ENCODE assay signal across 9 cellular contexts in the genomic region with DNA sequence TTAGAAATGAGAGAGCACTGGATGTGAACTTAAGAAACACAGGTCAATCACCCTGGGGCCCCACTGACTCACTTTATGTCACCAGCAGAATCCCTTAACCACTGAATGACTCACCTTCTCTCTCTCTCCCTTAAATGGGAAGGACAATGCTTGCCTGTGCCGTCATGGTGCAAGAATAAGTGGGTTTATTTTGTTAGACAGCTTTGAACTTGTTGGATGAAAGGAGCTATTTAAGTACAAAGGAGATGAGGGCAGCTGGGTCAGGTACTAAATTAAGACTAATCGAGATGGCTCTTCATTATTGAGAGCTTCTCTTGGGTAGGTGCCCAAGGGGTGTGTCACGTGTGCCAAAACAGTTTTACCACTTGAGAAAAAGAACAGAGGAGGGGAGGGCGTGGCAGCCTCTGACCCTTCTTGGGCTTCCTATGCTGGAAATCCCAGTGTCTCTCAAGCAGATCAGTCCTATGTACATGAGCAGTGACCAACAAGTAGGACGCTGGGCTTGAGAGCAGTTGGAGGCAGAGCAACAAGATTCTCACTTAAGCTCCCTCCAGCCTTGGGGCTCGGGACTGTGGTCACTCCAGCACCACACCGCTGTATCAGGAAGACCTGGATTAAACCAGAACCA. TPM values are rescaled to one million over a fixed set of nuclear protein-coding genes. Genes with fewer than 3 reads are reported as not detected.
A peak's percentile ranks its signal among the peaks of the same experiment; 100 is the strongest.
DNase-seq lines count a peak whose midpoint lies in the region; ATAC-seq and TF ChIP-seq lines count a peak whose summit lies in the region.
"Had no signal": no experiment of that assay in that cellular context is flagged by ENCODE, and none has a peak within 500 bp of the region (broad histone marks: within the 10 kb centered on the region; RNA-seq: fewer than 3 reads in every experiment).

No MANE protein-coding gene starts in this region.

- no CpG with 5 or more reads among the region's 7 CpGs for WGBS in mesendoderm (ENCODE audit: extremely low coverage, insufficient coverage, low lambda C conversion rate)
- WGBS in stomach, 5 donors: 47 to 75% (median 63%) methylated on average over 7 of the region's 7 CpGs

- DNase-seq in Calu3 (peak; percentile 81), NCI-H510A treated with DMSO at 0.1 percent for 48 hours (lab: John Stamatoyannopoulos, UW) (peak; percentile 81), mesendoderm (peak; percentile 27), stomach (no peak), NCI-H187 treated with DMSO at 0.1 percent for 48 hours (lab: John Stamatoyannopoulos, UW) (no peak), NCI-H2081 treated with DMSO at 0.1 percent for 48 hours (lab: John Stamatoyannopoulos, UW) (no peak)
- DNase-seq in activated naive CD4-positive, alpha-beta T cell treated with anti-CD3 and anti-CD28 coated beads for 36 hours: peak; percentile 85

- no peak overlapping the region for H2BK5ac ChIP-seq in mesendoderm (ENCODE audit: low read length)

- no peaks in the 10 kb centered on the region for H3K9me3 ChIP-seq in stomach

- H3K36me3 ChIP-seq in mesendoderm (ENCODE audit: control insufficient read depth, insufficient read depth, low read length) (no peaks in the 10 kb centered on the region), stomach (no peaks in the 10 kb centered on the region)

- H2BK15ac ChIP-seq in mesendoderm (replicated peaks; ENCODE audit: low read depth): no peak overlapping the region

- TF ChIP-seq EP300 in stomach (IDR thresholded peaks at IDR 0.05): no peak

- H3K4me3 Mint-ChIP-seq in Calu3 (ENCODE audit: low read depth, unreplicated experiment): peak overlapping the region; percentile 12
- no peak overlapping the region for H3K4me3 Mint-ChIP-seq in activated naive CD4-positive, alpha-beta T cell treated with anti-CD3 and anti-CD28 coated beads for 36 hours

- CTCF ChIA-PET in Calu3 (lab: Charles Lee): interaction anchor here (0.6 to 4.6 kb wide), 25 partner anchors 9 to 495 kb away, joined by 3 to 48 read pairs (median 4); partner anchors contain the start of genes EIF1 and KRT19
- CTCF ChIA-PET in activated naive CD4-positive, alpha-beta T cell treated with anti-CD3 and anti-CD28 coated beads for 36 hours (lab: Charles Lee): interaction anchor here (1.0 to 2.3 kb wide), 6 partner anchors 14 to 262 kb away, joined by 3 to 9 read pairs (median 4); no protein-coding TSS in a partner anchor

- no peak for ATAC-seq in GM21381 (IDR thresholded peaks at IDR 0.05; ENCODE audit: unreplicated experiment)

- BruUV-seq in Calu3 (replicated peaks; lab: Mats Ljungman, UMichigan): TSS peak; percentile 92

- no peaks in the 10 kb centered on the region for H3K79me2 ChIP-seq in mesendoderm (ENCODE audit: control insufficient read depth, insufficient read depth, low read length)

- no peaks in the 10 kb centered on the region for H3K4me1 ChIP-seq in mesendoderm (ENCODE audit: control insufficient read depth, low read depth, low read length)
- no peaks in the 10 kb centered on the region for H3K4me1 ChIP-seq in stomach

- H3K4me1 Mint-ChIP-seq in Calu3 (ENCODE audit: low read depth, unreplicated experiment): peaks cover 49% of the 10 kb centered on the region
- H3K4me1 Mint-ChIP-seq in activated naive CD4-positive, alpha-beta T cell treated with anti-CD3 and anti-CD28 coated beads for 36 hours (ENCODE audit: low read depth): peaks cover 47% of the 10 kb centered on the region

- no peaks in the 10 kb centered on the region for H3K27me3 Mint-ChIP-seq in Calu3 (ENCODE audit: unreplicated experiment)
- H3K27me3 Mint-ChIP-seq in activated naive CD4-positive, alpha-beta T cell treated with anti-CD3 and anti-CD28 coated beads for 36 hours (ENCODE audit: low read depth): no peaks in the 10 kb centered on the region

- no peak overlapping the region for H3K23ac ChIP-seq in mesendoderm (ENCODE audit: low read length)

- H3K27ac Mint-ChIP-seq in Calu3 (ENCODE audit: unreplicated experiment): peak overlapping the region; percentile 92
- peak overlapping the region; percentile 79 for H3K27ac Mint-ChIP-seq in activated naive CD4-positive, alpha-beta T cell treated with anti-CD3 and anti-CD28 coated beads for 36 hours

- intact Hi-C loops in Calu3 (cut with micrococcal nuclease; ENCODE audit: unreplicated experiment): loop anchor here (5.0 kb wide), 2 partner anchors 42 to 497 kb away; no protein-coding TSS in a partner anchor
- intact Hi-C loops in activated naive CD4-positive, alpha-beta T cell treated with anti-CD3 and anti-CD28 coated beads for 36 hours (cut with micrococcal nuclease): loop anchor here (1.0 to 5.0 kb wide), 4 partner anchors 63 to 1307 kb away; no protein-coding TSS in a partner anchor
- intact Hi-C loops in stomach (cut with DNase I; ENCODE audit: low total_unique reads): no loop called here

- H3K9me3 Mint-ChIP-seq in Calu3 (ENCODE audit: low read depth, unreplicated experiment): no peaks in the 10 kb centered on the region
- no peaks in the 10 kb centered on the region for H3K9me3 Mint-ChIP-seq in activated naive CD4-positive, alpha-beta T cell treated with anti-CD3 and anti-CD28 coated beads for 36 hours

- H2AK5ac ChIP-seq in mesendoderm (ENCODE audit: low read length): no peak overlapping the region

- no peak for TF ChIP-seq POLR2A in stomach (IDR thresholded peaks at IDR 0.05)

- H3K4me3 ChIP-seq in mesendoderm (ENCODE audit: low read length): no peak overlapping the region
- H3K4me3 ChIP-seq in stomach: no peak overlapping the region

- peaks cover 11% of the 10 kb centered on the region for H3K36me3 Mint-ChIP-seq in Calu3 (ENCODE audit: insufficient read depth, unreplicated experiment)
- H3K36me3 Mint-ChIP-seq in activated naive CD4-positive, alpha-beta T cell treated with anti-CD3 and anti-CD28 coated beads for 36 hours (ENCODE audit: low read depth): no peaks in the 10 kb centered on the region

- no peak for TF ChIP-seq CTCF in Calu3 (IDR thresholded peaks at IDR 0.05; ENCODE audit: unreplicated experiment)
- TF ChIP-seq CTCF in stomach (IDR thresholded peaks at IDR 0.05): no peak

- H4K5ac ChIP-seq in mesendoderm (ENCODE audit: low read length): no peak overlapping the region

- no peak overlapping the region for H3K9ac ChIP-seq in mesendoderm (ENCODE audit: low read length)

- H3K79me1 ChIP-seq in mesendoderm (ENCODE audit: low read length): no peaks in the 10 kb centered on the region

- no peak overlapping the region for H3K4me2 ChIP-seq in mesendoderm (ENCODE audit: low read length)

- H3K27ac ChIP-seq in mesendoderm (ENCODE audit: low read depth, low read length) (no peak overlapping the region), stomach (no peak overlapping the region)
- H3K27ac ChIP-seq: HL-60 had no signal

- H3K27me3 ChIP-seq in mesendoderm (ENCODE audit: insufficient read depth, low read length, poor library complexity) (no peaks in the 10 kb centered on the region), stomach (peaks cover 0 to 9% (median 0%) of the 10 kb centered on the region in 3 donors)

- no peak overlapping the region for H3K56ac ChIP-seq in mesendoderm (ENCODE audit: low read length)

- no peak overlapping the region for H4K8ac ChIP-seq in mesendoderm (ENCODE audit: low read depth, low read length)

- no peak overlapping the region for H3K18ac ChIP-seq in mesendoderm (ENCODE audit: low read length)

- no peak overlapping the region for H3K4ac ChIP-seq in mesendoderm (ENCODE audit: low read depth, low read length)

- no peak overlapping the region for H2BK120ac ChIP-seq in mesendoderm (ENCODE audit: low read depth, low read length)

RNA-seq across cellular contexts. Expression of gene KRT31, which starts 6.7 kb away (rescaled TPM):
- not detected in 2 replicates for total RNA-seq in Calu3 (2022)
- not detected for total RNA-seq in activated naive CD4-positive, alpha-beta T cell treated with anti-CD3 and anti-CD28 coated beads for 36 hours
- not detected for polyA plus RNA-seq in mesendoderm (2013, experiment 1 of 2)
- polyA plus RNA-seq in mesendoderm (2013, experiment 2 of 2): not detected
- not detected for total RNA-seq in stomach
- polyA plus RNA-seq in stomach: 1 to 10 TPM in 1 of 3 donors, not detected in 2; 3.1 TPM

RNA-seq across cellular contexts. Expression of gene KRT37, which starts 20.2 kb away (rescaled TPM):
- total RNA-seq in Calu3 (2022): not detected in 2 replicates
- not detected for total RNA-seq in activated naive CD4-positive, alpha-beta T cell treated with anti-CD3 and anti-CD28 coated beads for 36 hours
- not detected for polyA plus RNA-seq in mesendoderm (2013, experiment 1 of 2)
- polyA plus RNA-seq in mesendoderm (2013, experiment 2 of 2): not detected
- total RNA-seq in stomach: not detected
- polyA plus RNA-seq in stomach: not detected

RNA-seq across cellular contexts. Expression of gene KRT34, which starts 22.0 kb away (rescaled TPM):
- total RNA-seq in Calu3 (2022): not detected in 2 replicates
- total RNA-seq in activated naive CD4-positive, alpha-beta T cell treated with anti-CD3 and anti-CD28 coated beads for 36 hours: not detected
- not detected for polyA plus RNA-seq in mesendoderm (2013, experiment 1 of 2)
- not detected for polyA plus RNA-seq in mesendoderm (2013, experiment 2 of 2)
- total RNA-seq in stomach: not detected
- polyA plus RNA-seq in stomach: under 1 TPM in 1 of 3 donors, not detected in 2; 0.20 TPM

RNA-seq across cellular contexts. Expression of gene KRT33B, which starts 34.5 kb away (rescaled TPM):
- total RNA-seq in Calu3 (2022) (not detected in 2 replicates), stomach (not detected)
- total RNA-seq in activated naive CD4-positive, alpha-beta T cell treated with anti-CD3 and anti-CD28 coated beads for 36 hours: not detected
- polyA plus RNA-seq in mesendoderm (2013, experiment 1 of 2): not detected
- polyA plus RNA-seq in mesendoderm (2013, experiment 2 of 2): not detected
- not detected for polyA plus RNA-seq in stomach

RNA-seq across cellular contexts. Expression of gene KRT38, which starts 36.6 kb away (rescaled TPM):
- not detected in 2 replicates for total RNA-seq in Calu3 (2022)
- total RNA-seq in activated naive CD4-positive, alpha-beta T cell treated with anti-CD3 and anti-CD28 coated beads for 36 hours: not detected
- not detected for polyA plus RNA-seq in mesendoderm (2013, experiment 1 of 2)
- not detected for polyA plus RNA-seq in mesendoderm (2013, experiment 2 of 2)
- total RNA-seq in stomach: not detected
- polyA plus RNA-seq in stomach: not detected

Comparison
In these comparisons a context has a peak if more than half of its experiments do, and no peak if none do; other contexts are left out.
1. DNase-seq: peak in Calu3 (single experiment), NCI-H510A treated with DMSO at 0.1 percent for 48 hours (single experiment), activated naive CD4-positive, alpha-beta T cell treated with anti-CD3 and anti-CD28 coated beads for 36 hours (single experiment) and mesendoderm (single experiment); none in stomach (single experiment), NCI-H187 treated with DMSO at 0.1 percent for 48 hours (single experiment) and NCI-H2081 treated with DMSO at 0.1 percent for 48 hours (single experiment).